Comparison of ENCODE assay signal across 8 cellular contexts in the genomic region with DNA sequence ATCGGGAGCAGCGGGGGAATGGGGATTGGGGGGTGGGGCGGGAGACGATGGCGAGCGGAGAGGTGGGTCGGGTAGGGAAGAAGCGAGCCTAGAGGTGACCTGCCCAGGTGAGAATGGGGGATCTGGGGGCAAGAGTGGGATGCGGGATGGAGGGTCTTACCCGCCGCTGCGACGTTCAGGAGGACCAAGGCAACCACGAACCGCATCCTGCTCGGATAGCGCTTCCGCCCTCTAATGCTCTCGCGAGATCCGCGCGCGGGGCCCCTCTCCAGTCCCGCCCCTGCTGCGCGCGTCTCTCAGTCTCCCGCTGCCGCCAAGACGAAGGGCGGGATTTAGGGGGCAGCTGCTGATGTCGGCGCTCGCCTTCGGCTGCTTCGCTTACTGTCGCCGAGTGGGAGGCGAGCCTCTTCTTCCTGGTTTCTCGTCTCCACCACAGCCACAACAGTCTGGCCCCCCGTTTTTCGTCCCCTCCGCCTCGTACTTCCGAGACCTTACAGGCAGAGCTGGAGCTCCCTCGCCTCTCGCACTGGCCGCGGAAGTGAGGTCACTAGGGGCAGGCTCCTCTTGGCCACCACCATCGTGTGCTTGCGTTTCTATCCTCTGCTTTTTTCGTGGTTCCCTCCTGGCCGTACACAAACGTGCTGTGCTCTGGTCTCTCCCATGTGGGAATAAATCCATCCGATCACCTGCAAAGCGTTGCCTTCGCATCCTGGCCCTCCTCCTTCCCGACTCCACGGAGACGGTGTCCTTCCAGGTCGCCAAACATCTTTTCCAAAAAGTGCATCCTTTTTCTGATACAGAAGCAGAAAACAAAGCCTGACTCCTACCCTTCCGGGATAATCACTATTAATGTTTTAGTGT. TPM values are rescaled to one million over a fixed set of nuclear protein-coding genes. Genes with fewer than 3 reads are reported as not detected.
DNase-seq lines count a peak whose midpoint lies in the region; ATAC-seq lines count a peak whose summit lies in the region.

A gene (minus strand): TSS at position 233 of the 861 bp plus-strand sequence. CDS start 27 bp downstream, at position 206.

- peak; percentile 83 for ATAC-seq in GM21360 (IDR thresholded peaks at IDR 0.05; ENCODE audit: unreplicated experiment)

- no peaks in the 10 kb centered on the region for H3K27me3 ChIP-seq in effector memory CD4-positive, alpha-beta T cell (replicated peaks; ENCODE audit: control insufficient read depth, insufficient read depth, low read length, poor library complexity, severe bottlenecking)

- CTCF ChIA-PET in activated CD8-positive, alpha-beta memory T cell treated with anti-CD3 and anti-CD28 coated beads for 36 hours (lab: Charles Lee): interaction anchor here (0.7 to 2.1 kb wide), 2 partner anchors 10 to 42 kb away, joined by 3 to 11 read pairs; no protein-coding TSS in a partner anchor

- peak within 1 kb of the TSS; percentile 82 for H3K4me3 ChIP-seq in effector memory CD4-positive, alpha-beta T cell (ENCODE audit: insufficient read depth, low read depth, low read length, poor library complexity, severe bottlenecking)

- no peaks in the 10 kb centered on the region for H3K9me3 ChIP-seq in effector memory CD4-positive, alpha-beta T cell (ENCODE audit: control insufficient read depth, low read length)

- H3K27ac ChIP-seq in effector memory CD4-positive, alpha-beta T cell (ENCODE audit: insufficient read depth, low read length, poor library complexity, severe bottlenecking): peak within 1 kb of the TSS; percentile 95

- H3K4me1 ChIP-seq in effector memory CD4-positive, alpha-beta T cell (ENCODE audit: control insufficient read depth, insufficient read depth, low read length, poor library complexity, severe bottlenecking): peaks cover 26% of the 10 kb centered on the region

- POLR2A ChIA-PET in activated CD8-positive, alpha-beta memory T cell treated with anti-CD3 and anti-CD28 coated beads for 36 hours (lab: Charles Lee): interaction anchor here (0.7 to 3.5 kb wide), 6 partner anchors 9 to 382 kb away, joined by 3 to 49 read pairs (median 10); a partner anchor contains a TSS

- peaks cover 18% of the 10 kb centered on the region for H3K36me3 ChIP-seq in effector memory CD4-positive, alpha-beta T cell (ENCODE audit: control insufficient read depth, insufficient read depth, low read length)

- DNase-seq in COLO829 (ENCODE audit: low spot score) (peak; percentile 92), HT1080 (ENCODE audit: low read depth) (peak; percentile 89), NOMO-1 (lab: John Stamatoyannopoulos, UW; ENCODE audit: unreplicated experiment in 2 of 2) (peak; percentile 93), medulla oblongata (ENCODE audit: extremely low spot score) (peak; percentile 96)
- peak; percentile 84 to 89 (median 85) for DNase-seq in effector memory CD4-positive, alpha-beta T cell
- peak; percentile 86 to 95 (median 89) for DNase-seq in stimulated activated CD4-positive, alpha-beta T cell treated with anti-CD3 and anti-CD28 coated beads, TNF-alpha, amount 100 ng/mL, for 48 hours (ENCODE audit: low read depth in 3 of 3)

RNA-seq across cellular contexts. Expression of the gene that starts here (rescaled TPM):
- 64.2 and 73.7 TPM in 2 replicates for total RNA-seq in HT1080 (2014; rRNA removed; shearing (Covaris generic))
- 89.3 and 117 TPM in 2 replicates for polyA plus RNA-seq in HT1080 (2015; cell fraction: cytosol; rRNA removed)
- polyA plus RNA-seq in HT1080 (2015; cell fraction: nucleus; rRNA removed): 156 and 162 TPM in 2 replicates
- 10 to 100 TPM; 82.2 to 85.4 TPM for total RNA-seq in activated CD8-positive, alpha-beta memory T cell treated with anti-CD3 and anti-CD28 coated beads for 36 hours

Comparison
In these comparisons a context has a peak if more than half of its experiments do, and no peak if none do; other contexts are left out.
1. Peak in every context shown above with its lines: DNase-seq, ATAC-seq, H3K4me3 ChIP-seq and H3K27ac ChIP-seq.